Comparison of ENCODE assay signal across 29 cellular contexts in the genomic region with DNA sequence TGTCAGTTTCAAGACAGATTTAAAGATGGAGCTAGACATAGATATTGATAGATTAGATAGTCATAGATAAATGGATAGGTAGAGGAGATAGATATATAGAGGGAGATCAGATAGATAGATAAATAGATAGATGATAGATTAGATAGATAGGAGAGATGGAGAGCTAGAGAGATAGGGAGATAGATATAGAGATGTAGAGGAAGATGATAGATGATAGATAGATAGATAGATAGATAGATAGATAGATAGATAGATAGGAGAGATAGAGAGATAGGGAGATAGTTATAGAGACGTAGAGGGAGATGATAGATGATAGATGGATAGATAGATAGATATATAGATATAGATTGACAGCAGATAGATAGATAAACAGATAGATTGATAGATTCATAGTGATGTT.
"Had no signal": no experiment of that assay in that cellular context is flagged by ENCODE, and none has a peak within 500 bp of the region (broad histone marks: within the 10 kb centered on the region; RNA-seq: fewer than 3 reads in every experiment).

No MANE protein-coding gene starts in this region.

- H2AFZ ChIP-seq: hepatocyte had no signal

- H3K79me2 ChIP-seq: hepatocyte had no signal

- H3K9me3 ChIP-seq: colonic mucosa, esophagus muscularis mucosa, esophagus squamous epithelium, gastrocnemius medialis, gastroesophageal sphincter had no signal

- H3K4me3 ChIP-seq: colonic mucosa, coronary artery, dorsolateral prefrontal cortex, esophagus muscularis mucosa, esophagus squamous epithelium, gastrocnemius medialis, gastroesophageal sphincter, heart left ventricle, heart right ventricle, hepatocyte had no signal

- H3K27me3 Mint-ChIP-seq: dendritic cell treated with granulocyte-macrophage colony-stimulating factor and Interleukin-4, amounts not matched to agents 40 ng/mL and 50 ng/mL, for 4 days; effector memory CD8-positive, alpha-beta T cell had no signal

- H3K27ac ChIP-seq: colonic mucosa, coronary artery, dorsolateral prefrontal cortex, epithelial cell of prostate, esophagus muscularis mucosa, esophagus squamous epithelium, foreskin keratinocyte, gastrocnemius medialis, gastroesophageal sphincter, heart left ventricle, heart right ventricle, hepatocyte had no signal

- H3K27me3 ChIP-seq: colonic mucosa, esophagus muscularis mucosa, esophagus squamous epithelium, foreskin keratinocyte, gastrocnemius medialis, gastroesophageal sphincter, hepatocyte had no signal

- H3K4me1 ChIP-seq: colonic mucosa, esophagus muscularis mucosa, esophagus squamous epithelium, foreskin keratinocyte, gastrocnemius medialis, gastroesophageal sphincter, heart left ventricle, heart right ventricle had no signal

- DNase-seq: colonic mucosa; cortex of kidney; dermis blood vessel endothelial cell; dorsolateral prefrontal cortex; effector CD4-positive, alpha-beta T cell; effector CD8-positive, alpha-beta T cell; effector memory CD4-positive, alpha-beta T cell; effector memory CD8-positive, alpha-beta T cell; endodermal cell; erythroblast; esophagus squamous epithelium; foreskin fibroblast; foreskin keratinocyte; foreskin melanocyte; gastrocnemius medialis; glutamatergic neuron; head of caudate nucleus; heart left ventricle; heart right ventricle had no signal

- ATAC-seq: effector memory CD8-positive, alpha-beta T cell; esophagus mucosa; foreskin keratinocyte; gastrocnemius medialis; gastroesophageal sphincter; heart left ventricle; heart right ventricle had no signal

- H3K27ac Mint-ChIP-seq: dendritic cell treated with granulocyte-macrophage colony-stimulating factor and Interleukin-4, amounts not matched to agents 40 ng/mL and 50 ng/mL, for 4 days; effector memory CD8-positive, alpha-beta T cell; endodermal cell had no signal

- H3K36me3 ChIP-seq: colonic mucosa, esophagus muscularis mucosa, esophagus squamous epithelium, gastrocnemius medialis, gastroesophageal sphincter, heart left ventricle, heart right ventricle had no signal

- H3K4me3 Mint-ChIP-seq: dendritic cell treated with granulocyte-macrophage colony-stimulating factor and Interleukin-4, amounts not matched to agents 40 ng/mL and 50 ng/mL, for 4 days; effector memory CD8-positive, alpha-beta T cell; endodermal cell had no signal

- FAIRE-seq: endometrium, endothelial cell of umbilical vein, frontal cortex had no signal

- H3K4me2 ChIP-seq: hepatocyte had no signal
